8 cellular contexts compared by ENCODE assay signal in the genomic region with DNA sequence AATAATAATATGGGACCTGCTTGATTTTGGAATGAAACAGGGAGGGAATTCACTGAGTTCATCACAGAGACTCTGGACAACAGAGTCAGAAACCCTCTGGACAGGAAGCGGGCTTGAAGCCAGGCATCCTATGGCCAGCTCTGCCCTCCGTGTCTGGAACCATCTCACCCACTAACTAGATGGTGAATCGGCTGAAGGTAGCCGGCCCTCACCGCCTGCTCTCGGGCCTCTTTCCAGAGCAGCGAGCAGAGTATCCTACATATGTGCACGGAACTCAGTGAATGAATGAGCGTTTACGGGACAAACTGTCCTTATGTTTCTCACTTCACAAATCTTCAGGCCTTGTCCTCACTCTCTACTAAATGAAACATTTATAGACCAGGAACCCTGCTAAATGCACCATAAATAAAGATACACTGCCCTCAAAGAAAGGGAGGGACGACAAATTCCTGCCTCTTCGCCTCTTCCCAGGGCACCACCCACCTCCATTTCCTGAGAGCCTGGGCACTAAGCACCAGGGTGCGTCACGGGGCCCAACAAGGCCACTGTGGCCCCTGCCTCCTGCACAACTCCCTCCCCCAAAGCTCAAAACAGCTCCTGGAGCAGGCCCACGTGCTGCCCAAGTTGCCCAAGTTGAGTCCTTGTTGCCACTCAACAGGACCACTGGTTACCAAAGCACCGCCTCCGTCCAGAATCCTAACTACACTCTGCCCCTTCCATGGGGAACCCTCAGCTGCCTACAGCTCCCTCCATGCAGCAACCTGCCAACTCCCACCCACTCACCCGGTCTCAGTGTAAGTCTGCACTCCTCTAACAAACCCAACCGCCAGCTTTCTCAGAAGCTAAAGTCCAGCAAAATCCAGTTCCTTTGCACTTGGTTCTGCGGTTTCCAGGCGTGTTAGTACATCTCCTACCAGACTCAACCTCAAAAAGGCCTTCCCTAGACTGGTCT. TPM values are rescaled to one million over a fixed set of nuclear protein-coding genes. Genes with fewer than 3 reads are reported as not detected.
A peak's percentile ranks its signal among the peaks of the same experiment; 100 is the strongest.
DNase-seq lines count a peak whose midpoint lies in the region; ATAC-seq and TF ChIP-seq lines count a peak whose summit lies in the region.

No MANE protein-coding gene starts in this region.

- H3K4me1 Mint-ChIP-seq in naive thymus-derived CD8-positive, alpha-beta T cell, result peaks cover 14 to 34% (median 28%) of the 10 kb centered on the region in 4 donors

- POLR2A ChIA-PET in naive thymus-derived CD8-positive, alpha-beta T cell (lab: Charles Lee), result interaction anchor here (0.6 kb wide), 1 partner anchor 563 kb away, joined by 5 read pairs; no protein-coding TSS in a partner anchor

- H3K27ac Mint-ChIP-seq in naive thymus-derived CD8-positive, alpha-beta T cell, result peak overlapping the region in 1 of 10 donors; percentile 46

- H3K4me3 Mint-ChIP-seq in naive thymus-derived CD8-positive, alpha-beta T cell, result peak overlapping the region; percentile 66 to 81 (median 80)

- H3K4me3 ChIP-seq in coronary artery, result peak overlapping the region; percentile 85

- H3K9me3 Mint-ChIP-seq in naive thymus-derived CD8-positive, alpha-beta T cell, result no peaks in the 10 kb centered on the region

- no peak for TF ChIP-seq CTCF in coronary artery (IDR thresholded peaks at IDR 0.05)

- peak; percentile 50 for DNase-seq in COLO668 (lab: John Stamatoyannopoulos, UW; ENCODE audit: unreplicated experiment)
- peak; percentile 28 for DNase-seq in NCI-H2029 (lab: John Stamatoyannopoulos, UW)
- DNase-seq in coronary artery (ENCODE audit: low spot score), result no peak
- no peak for DNase-seq in naive thymus-derived CD8-positive, alpha-beta T cell
- no peak for DNase-seq in cortex of kidney (lab: John Stamatoyannopoulos, UW)
- no peak for DNase-seq in glomerular visceral epithelial cell (ENCODE audit: extremely low spot score)
- no peak for DNase-seq in COR-L47 (lab: John Stamatoyannopoulos, UW)

- no peaks in the 10 kb centered on the region for H3K36me3 Mint-ChIP-seq in naive thymus-derived CD8-positive, alpha-beta T cell

- peaks cover 8 to 33% (median 11%) of the 10 kb centered on the region in 5 donors for H3K27me3 Mint-ChIP-seq in naive thymus-derived CD8-positive, alpha-beta T cell

- ATAC-seq in naive thymus-derived CD8-positive, alpha-beta T cell, result no peak
- ATAC-seq in GM18517 (IDR thresholded peaks at IDR 0.05; ENCODE audit: unreplicated experiment), result no peak

- no peak overlapping the region for H3K27ac ChIP-seq in coronary artery

RNA-seq across cellular contexts. Expression of a gene that starts 1.7 kb away (rescaled TPM):
- 1 to 10 TPM; 2.5 to 2.6 TPM for total RNA-seq in naive thymus-derived CD8-positive, alpha-beta T cell
- under 1 TPM; 0.20 to 0.66 (median 0.59) TPM for polyA plus RNA-seq in naive thymus-derived CD8-positive, alpha-beta T cell

Comparison
In these comparisons a context has a peak if more than half of its experiments do, and no peak if none do; other contexts are left out.
1. DNase-seq: peak in COLO668 (single experiment) and NCI-H2029 (single experiment); none in coronary artery (single experiment), naive thymus-derived CD8-positive, alpha-beta T cell (0 of 10), cortex of kidney (single experiment), glomerular visceral epithelial cell (single experiment) and COR-L47 (single experiment).